Comparison of ENCODE assay signal across 9 cellular contexts in genomic region chr7:105353752-105354328, GRCh38. TPM values are rescaled to one million over a fixed set of nuclear protein-coding genes. Genes with fewer than 3 reads are reported as not detected.
DNase-seq lines count a peak whose midpoint lies in the region; ATAC-seq and TF ChIP-seq lines count a peak whose summit lies in the region.
"Had no signal": no experiment of that assay in that cellular context is flagged by ENCODE, and none has a peak within 500 bp of the region (broad histone marks: within the 10 kb centered on the region; RNA-seq: fewer than 3 reads in every experiment).

No MANE protein-coding gene starts in this region.

- H3K27me3 ChIP-seq in heart left ventricle (no peaks in the 10 kb centered on the region), prostate gland (replicated peaks; ENCODE audit: insufficient read depth) (no peaks in the 10 kb centered on the region)

- H3K4me3 ChIP-seq in heart left ventricle (no peak overlapping the region), prostate gland (no peak overlapping the region)

- intact Hi-C loops in heart left ventricle (cut with DNase I), result no loop called here
- intact Hi-C loops in prostate gland (cut with DNase I), result no loop called here

- DNase-seq in SKM-1 treated with dmso at 0.1 percent for 144 hours (lab: John Stamatoyannopoulos, UW; ENCODE audit: unreplicated experiment) (peak; percentile 37), SKM-1 (lab: John Stamatoyannopoulos, UW; ENCODE audit: unreplicated experiment) (no peak), SK-MEL-5 (ENCODE audit: low read depth, low spot score) (peak; percentile 23), heart left ventricle (peak; percentile 48 to 76 (median 66)), stromal cell of bone marrow (ENCODE audit: low read depth) (peak; percentile 24), prostate gland (ENCODE audit: low spot score) (no peak)
- DNase-seq: ACHN had no signal

- ATAC-seq in heart left ventricle (peak in 3 of 4 donors; percentile 67 to 77 (median 69)), HG03039 (IDR thresholded peaks at IDR 0.05; ENCODE audit: unreplicated experiment) (no peak), GM21717 (IDR thresholded peaks at IDR 0.05; ENCODE audit: unreplicated experiment) (no peak)

- H3K9me3 ChIP-seq in heart left ventricle (no peaks in the 10 kb centered on the region), prostate gland (no peaks in the 10 kb centered on the region)

- H3K27ac ChIP-seq in heart left ventricle (peak overlapping the region in 4 of 12 donors; percentile 13 to 85 (median 20)), prostate gland (no peak overlapping the region)

- H3K36me3 ChIP-seq in heart left ventricle (no peaks in the 10 kb centered on the region), prostate gland (no peaks in the 10 kb centered on the region)

- TF ChIP-seq CTCF in heart left ventricle (IDR thresholded peaks at IDR 0.05) (no peak), prostate gland (IDR thresholded peaks at IDR 0.05) (no peak)

- WGBS in heart left ventricle, 4 donors, result 32 to 44% (median 36%) methylated on average over 4 to 5 of the region's 5 CpGs
- 57% methylated on average over 5 of the region's 5 CpGs for WGBS in prostate gland

- no peak for TF ChIP-seq POLR2A in heart left ventricle (IDR thresholded peaks at IDR 0.05)
- no peak for TF ChIP-seq POLR2A in prostate gland (IDR thresholded peaks at IDR 0.05)

- in situ Hi-C loops in SK-MEL-5 (cut with HindIII; ENCODE audit: low pct_unique_long_range_greater_than_20kb, low sequenced_read_pairs), result no loop called here

- H3K4me1 ChIP-seq in heart left ventricle (peaks cover 7 to 52% (median 32%) of the 10 kb centered on the region in 12 donors), prostate gland (replicated peaks) (peaks cover 5% of the 10 kb centered on the region)

RNA-seq across cellular contexts. Expression of gene SRPK2, which starts 34.9 kb away (rescaled TPM):
- total RNA-seq in SK-MEL-5 (2014; rRNA removed; shearing (Covaris generic)), result 59.8 and 67.1 TPM in 2 replicates
- polyA plus RNA-seq in SK-MEL-5 (2015; cell fraction: cytosol; rRNA removed), result 62.3 and 65.2 TPM in 2 replicates
- polyA plus RNA-seq in SK-MEL-5 (2015; cell fraction: nucleus; rRNA removed), result 54.9 and 65.6 TPM in 2 replicates
- total RNA-seq in heart left ventricle (10 to 100 TPM; 26.7 to 42.4 (median 39.1) TPM), prostate gland (10 to 100 TPM; 52.6 to 99.5 TPM)
- 10 to 100 TPM in 1 of 2 donors, 1 to 10 TPM in 1; 8.6 to 24.6 TPM for polyA plus RNA-seq in heart left ventricle

Comparison
In these comparisons a context has a peak if more than half of its experiments do, and no peak if none do; other contexts are left out.
1. DNase-seq: peak in SKM-1 treated with dmso at 0.1 percent for 144 hours (single experiment), SK-MEL-5 (single experiment), heart left ventricle (5 of 5) and stromal cell of bone marrow (single experiment); none in SKM-1 (single experiment) and prostate gland (single experiment).
2. ATAC-seq: peak in heart left ventricle (3 of 4); none in HG03039 (single experiment) and GM21717 (single experiment).